ENCODE assay signal across 1 cellular context in genomic region chr19:40804783-40805242, GRCh38.
TF ChIP-seq lines count a peak whose summit lies in the region.

No MANE protein-coding gene starts in this region.

TF ChIP-seq in HEK293, 187 proteins besides CTCF, POLR2A, EP300 and RAD21 (continued from another document):
- TF ChIP-seq PRDM10 (tag by site-specific recombination; IDR thresholded peaks at IDR 0.05) (peak; percentile 81), WT1 (tag by site-specific recombination; IDR thresholded peaks at IDR 0.05) (peak; percentile 69; the same call in 1 of the 2 replicates), HIC1 (tag by site-specific recombination; IDR thresholded peaks at IDR 0.05) (no peak), ZNF629 (tag by site-specific recombination; IDR thresholded peaks at IDR 0.05) (no peak), ZNF692 (tag by site-specific recombination; IDR thresholded peaks at IDR 0.05) (peak; percentile 66), ZNF558 (tag by site-specific recombination; IDR thresholded peaks at IDR 0.05) (no peak), ZNF266 (tag by site-specific recombination; IDR thresholded peaks at IDR 0.05; ENCODE audit: low read depth) (peak; percentile 7; the same call in 1 of the 2 replicates), GLIS1 (tag by site-specific recombination; IDR thresholded peaks at IDR 0.05) (peak; percentile 31; the same call in 1 of the 2 replicates), ZNF626 (tag by site-specific recombination; IDR thresholded peaks at IDR 0.05) (no peak), BCL11A (tag by site-specific recombination; IDR thresholded peaks at IDR 0.05; ENCODE audit: low read depth) (0 out of 2 replicates have a peak, but pooled peaks have one; percentile 13), ZBTB21 (tag by site-specific recombination; IDR thresholded peaks at IDR 0.05) (0 out of 2 replicates have a peak, but pooled peaks have one; percentile 2), ZNF580 (tag by site-specific recombination; IDR thresholded peaks at IDR 0.05) (no peak), ZNF600 (tag by site-specific recombination; IDR thresholded peaks at IDR 0.05) (peak; percentile 36; the same call in 1 of the 2 replicates), ZBTB17 (tag by site-specific recombination; IDR thresholded peaks at IDR 0.05) (0 out of 2 replicates have a peak, but pooled peaks have one; percentile 8), ZNF449 (tag by site-specific recombination; IDR thresholded peaks at IDR 0.05) (no peak), SP3 (tag by site-specific recombination; IDR thresholded peaks at IDR 0.05) (no peak), ZIC2 (tag by site-specific recombination; IDR thresholded peaks at IDR 0.05) (peak; percentile 58), ZNF701 (tag by site-specific recombination; IDR thresholded peaks at IDR 0.05) (0 out of 2 replicates have a peak, but pooled peaks have one; percentile 35)
